1 cellular context compared by ENCODE assay signal in genomic region chr6:153503810-153504209, GRCh38.
TF ChIP-seq lines count a peak whose summit lies in the region.

No MANE protein-coding gene starts in this region.

TF ChIP-seq in H1, 55 proteins besides CTCF, POLR2A, EP300 and RAD21:
- TF ChIP-seq MAX (IDR thresholded peaks at IDR 0.05): no peak
- no peak for TF ChIP-seq ATF3 (IDR thresholded peaks at IDR 0.05; ENCODE audit: insufficient read depth, low read depth, low read length)
- TF ChIP-seq CTBP2 (IDR thresholded peaks at IDR 0.05; ENCODE audit: borderline replicate concordance, insufficient read depth, insufficient read length, low read length): no peak
- TF ChIP-seq, protein P1, sequence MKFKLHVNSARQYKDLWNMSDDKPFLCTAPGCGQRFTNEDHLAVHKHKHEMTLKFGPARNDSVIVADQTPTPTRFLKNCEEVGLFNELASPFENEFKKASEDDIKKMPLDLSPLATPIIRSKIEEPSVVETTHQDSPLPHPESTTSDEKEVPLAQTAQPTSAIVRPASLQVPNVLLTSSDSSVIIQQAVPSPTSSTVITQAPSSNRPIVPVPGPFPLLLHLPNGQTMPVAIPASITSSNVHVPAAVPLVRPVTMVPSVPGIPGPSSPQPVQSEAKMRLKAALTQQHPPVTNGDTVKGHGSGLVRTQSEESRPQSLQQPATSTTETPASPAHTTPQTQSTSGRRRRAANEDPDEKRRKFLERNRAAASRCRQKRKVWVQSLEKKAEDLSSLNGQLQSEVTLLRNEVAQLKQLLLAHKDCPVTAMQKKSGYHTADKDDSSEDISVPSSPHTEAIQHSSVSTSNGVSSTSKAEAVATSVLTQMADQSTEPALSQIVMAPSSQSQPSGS (IDR thresholded peaks at IDR 0.05; ENCODE audit: low read length): no peak
- no peak for TF ChIP-seq SIRT6 (IDR thresholded peaks at IDR 0.05; ENCODE audit: low read length)
- TF ChIP-seq, protein P2, sequence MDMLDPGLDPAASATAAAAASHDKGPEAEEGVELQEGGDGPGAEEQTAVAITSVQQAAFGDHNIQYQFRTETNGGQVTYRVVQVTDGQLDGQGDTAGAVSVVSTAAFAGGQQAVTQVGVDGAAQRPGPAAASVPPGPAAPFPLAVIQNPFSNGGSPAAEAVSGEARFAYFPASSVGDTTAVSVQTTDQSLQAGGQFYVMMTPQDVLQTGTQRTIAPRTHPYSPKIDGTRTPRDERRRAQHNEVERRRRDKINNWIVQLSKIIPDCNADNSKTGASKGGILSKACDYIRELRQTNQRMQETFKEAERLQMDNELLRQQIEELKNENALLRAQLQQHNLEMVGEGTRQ (IDR thresholded peaks at IDR 0.05; ENCODE audit: low read length): peak; percentile 33; the same call in 1 of the 2 replicates
- TF ChIP-seq SIX5 (IDR thresholded peaks at IDR 0.05; ENCODE audit: low read depth, low read length): no peak
- no peak for TF ChIP-seq CHD2 (IDR thresholded peaks at IDR 0.05; ENCODE audit: low read length)
